ENCODE assay signal across 7 cellular contexts in the genomic region with DNA sequence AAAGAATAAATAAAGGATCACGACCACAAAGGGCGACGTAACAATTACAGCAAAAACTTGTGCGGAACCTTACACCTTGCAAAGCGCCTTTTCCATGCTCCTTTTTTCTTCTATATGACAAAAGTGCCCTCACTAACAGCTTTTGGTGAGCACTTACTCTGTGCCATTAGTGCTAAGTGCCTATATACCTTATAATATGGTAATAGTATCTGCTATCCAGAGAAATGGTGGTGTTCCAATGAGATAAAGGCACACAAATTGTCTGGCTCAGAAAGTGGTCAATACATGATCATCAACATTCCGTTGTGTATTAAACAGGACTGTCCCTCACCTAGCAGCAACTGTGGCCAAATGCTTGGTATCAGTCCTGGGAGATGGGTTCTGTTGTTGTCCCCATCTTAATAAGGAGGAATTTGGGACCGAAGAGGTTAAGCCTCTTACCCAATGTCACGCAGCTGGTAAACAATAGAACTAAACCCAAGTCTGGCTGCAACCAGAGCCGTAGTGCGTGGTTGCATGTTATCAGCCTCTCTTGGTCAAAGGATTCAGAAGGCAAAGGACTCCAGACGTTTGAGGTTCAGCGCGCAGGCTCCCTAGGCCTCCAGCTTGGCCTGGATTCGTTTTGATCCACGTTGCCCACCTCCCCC. TPM values are rescaled to one million over a fixed set of nuclear protein-coding genes. Genes with fewer than 3 reads are reported as not detected.
A peak's percentile ranks its signal among the peaks of the same experiment; 100 is the strongest.
DNase-seq lines count a peak whose midpoint lies in the region; ATAC-seq and TF ChIP-seq lines count a peak whose summit lies in the region.

No MANE protein-coding gene starts in this region.

- peaks cover 14 to 22% (median 22%) of the 10 kb centered on the region in 3 donors for H3K4me1 ChIP-seq in skeletal muscle tissue (ENCODE audit: control insufficient read depth in 3 of 3, insufficient read depth in 3 of 3, low read length in 3 of 3)

- no peak overlapping the region for H3K9ac ChIP-seq in skeletal muscle tissue (ENCODE audit: low read depth in 1 of 3, low read length in 3 of 3)

- no peaks in the 10 kb centered on the region for H3K27me3 ChIP-seq in skeletal muscle tissue (ENCODE audit: control insufficient read depth in 3 of 3, insufficient read depth in 3 of 3, low read length in 3 of 3)

- peak overlapping the region; percentile 75 for H3K27ac Mint-ChIP-seq in chondrocyte (ENCODE audit: unreplicated experiment)

- H3K36me3 ChIP-seq in skeletal muscle tissue (ENCODE audit: control insufficient read depth in 3 of 3, insufficient read depth in 3 of 3, low read length in 3 of 3), result peaks cover 6 to 26% (median 20%) of the 10 kb centered on the region in 3 donors

- H3K27ac ChIP-seq in skeletal muscle tissue (ENCODE audit: low read depth, low read length), result peak overlapping the region; percentile 91

- TF ChIP-seq CTCF in chondrocyte (IDR thresholded peaks at IDR 0.05), result no peak

- H3K9me3 Mint-ChIP-seq in chondrocyte (ENCODE audit: low read depth), result no peaks in the 10 kb centered on the region

- peaks cover 15% of the 10 kb centered on the region for H3K4me1 Mint-ChIP-seq in chondrocyte (ENCODE audit: low read depth)

- peak overlapping the region; percentile 73 for H3K4me3 Mint-ChIP-seq in chondrocyte (ENCODE audit: unreplicated experiment)

- no peaks in the 10 kb centered on the region for H3K9me3 ChIP-seq in skeletal muscle tissue (ENCODE audit: control insufficient read depth in 3 of 3, low read length in 3 of 3)

- DNase-seq in chondrocyte (ENCODE audit: low spot score), result no peak
- DNase-seq in activated effector memory CD4-positive, alpha-beta T cell treated with anti-CD3 and anti-CD28 coated beads, Interleukin-2, amount 50 U/mL, for 16 hours, result no peak
- no peak for DNase-seq in NCI-H2171 (lab: John Stamatoyannopoulos, UW)

- ATAC-seq in GM19372 (IDR thresholded peaks at IDR 0.05; ENCODE audit: low read depth, unreplicated experiment) (peak; percentile 27), HG03378 (IDR thresholded peaks at IDR 0.05; ENCODE audit: unreplicated experiment) (peak; percentile 14), esophagus mucosa (no peak)

- peaks cover 5% of the 10 kb centered on the region for H3K36me3 Mint-ChIP-seq in chondrocyte (ENCODE audit: low read depth)

- H3K4me3 ChIP-seq in skeletal muscle tissue (ENCODE audit: low read length in 3 of 3), result no peak overlapping the region

- H3K27me3 Mint-ChIP-seq in chondrocyte (ENCODE audit: low read depth), result no peaks in the 10 kb centered on the region

RNA-seq across cellular contexts. Expression of a gene that starts 0.6 kb away (rescaled TPM):
- total RNA-seq in chondrocyte (6.1 to 8.1 TPM (median 6.4 TPM) in 3 replicates), skeletal muscle tissue (2.6 TPM), esophagus mucosa (9.5 TPM)

RNA-seq across cellular contexts. Expression of a gene that starts 19.8 kb away (rescaled TPM):
- not detected in 3 replicates for total RNA-seq in chondrocyte
- total RNA-seq in skeletal muscle tissue, result not detected
- not detected for total RNA-seq in esophagus mucosa

RNA-seq across cellular contexts. Expression of a gene that starts 20.2 kb away (rescaled TPM):
- total RNA-seq in chondrocyte, result 11.0 to 13.3 TPM (median 11.2 TPM) in 3 replicates
- total RNA-seq in skeletal muscle tissue, result 8.4 TPM
- total RNA-seq in esophagus mucosa, result 7.9 TPM

RNA-seq across cellular contexts. Expression of a gene that starts 28.9 kb away (rescaled TPM):
- 0.27 TPM in 1 of 3 replicates, not detected in the others for total RNA-seq in chondrocyte
- not detected for total RNA-seq in skeletal muscle tissue
- not detected for total RNA-seq in esophagus mucosa

RNA-seq across cellular contexts. Expression of a gene that starts 42.8 kb away (rescaled TPM):
- 2.5 to 9.9 TPM (median 9.4 TPM) in 3 replicates for total RNA-seq in chondrocyte
- 15.1 TPM for total RNA-seq in skeletal muscle tissue
- 1.9 TPM for total RNA-seq in esophagus mucosa
